In genomic region chr17:2049333-2050245, GRCh38 we compare ENCODE assay signal across 8 cellular contexts. TPM values are rescaled to one million over a fixed set of nuclear protein-coding genes. Genes with fewer than 3 reads are reported as not detected.
DNase-seq lines count a peak whose midpoint lies in the region; ATAC-seq lines count a peak whose summit lies in the region.

No MANE protein-coding gene starts in this region.

- H3K9ac ChIP-seq in mesenchymal stem cell (ENCODE audit: low read length), result peak overlapping the region; percentile 98

- H3K18ac ChIP-seq in mesenchymal stem cell (ENCODE audit: low read depth in 1 of 2, low read length in 2 of 2), result peak overlapping the region in 1 of 2 experiments; percentile 93

- no peak overlapping the region for H2AK5ac ChIP-seq in mesenchymal stem cell (ENCODE audit: low read length, severe bottlenecking)

- peak; percentile 20 to 39 for DNase-seq in NCI-H187 (lab: John Stamatoyannopoulos, UW)
- DNase-seq in NCI-H187 treated with DMSO at 0.1 percent for 48 hours (lab: John Stamatoyannopoulos, UW), result no peak
- peak; percentile 64 for DNase-seq in NCI-H226
- peak; percentile 77 to 88 for DNase-seq in activated CD8-positive, alpha-beta memory T cell treated with anti-CD3 and anti-CD28 coated beads for 1 hour (ENCODE audit: extremely low read depth in 1 of 2, low read depth in 1 of 2)
- peak; percentile 85 for DNase-seq in effector CD8-positive, alpha-beta T cell (lab: John Stamatoyannopoulos, UW)
- DNase-seq in mesenchymal stem cell, result peak; percentile 79
- peak; percentile 91 for DNase-seq in stimulated activated CD8-positive, alpha-beta memory T cell treated with anti-CD3 and anti-CD28 coated beads, Interleukin-12 subunit alpha, Interleukin-12 subunit beta, amount 100 ng/mL, for 4 hours (ENCODE audit: low read depth)

- peak overlapping the region; percentile 84 to 85 for H3K4me3 ChIP-seq in mesenchymal stem cell (ENCODE audit: insufficient read depth in 1 of 2, low read depth in 1 of 2, low read length in 2 of 2)

- H3K4me1 ChIP-seq in mesenchymal stem cell (ENCODE audit: control insufficient read depth, insufficient read depth, low read depth, low read length), result peaks cover 35% of the 10 kb centered on the region

- no peak overlapping the region for H3K27ac ChIP-seq in mesenchymal stem cell (ENCODE audit: low read length, poor library complexity, severe bottlenecking)

- H4K91ac ChIP-seq in mesenchymal stem cell (ENCODE audit: low read length), result no peak overlapping the region

- H3K4ac ChIP-seq in mesenchymal stem cell (ENCODE audit: low read depth in 1 of 2, low read length in 2 of 2), result peak overlapping the region in 1 of 2 experiments; percentile 47

- H2BK120ac ChIP-seq in mesenchymal stem cell (ENCODE audit: low read depth, low read length), result peak overlapping the region; percentile 19

- ATAC-seq in HG02884 (IDR thresholded peaks at IDR 0.05; ENCODE audit: unreplicated experiment), result peak; percentile 43

- peak overlapping the region; percentile 98 for H3K4me2 ChIP-seq in mesenchymal stem cell (ENCODE audit: low read length, poor library complexity, severe bottlenecking)

- H2BK15ac ChIP-seq in mesenchymal stem cell (ENCODE audit: low read depth, poor library complexity, severe bottlenecking), result peak overlapping the region; percentile 23

- H3K79me1 ChIP-seq in mesenchymal stem cell (replicated peaks; ENCODE audit: low read length, poor library complexity, severe bottlenecking), result peaks cover 11% of the 10 kb centered on the region

- no peak overlapping the region for H4K8ac ChIP-seq in mesenchymal stem cell (ENCODE audit: low read length)

- peak overlapping the region in 1 of 2 experiments; percentile 26 for H3K14ac ChIP-seq in mesenchymal stem cell (ENCODE audit: low read length in 2 of 2)

- no peaks in the 10 kb centered on the region for H3K27me3 ChIP-seq in mesenchymal stem cell (ENCODE audit: control insufficient read depth in 1 of 2, insufficient read depth in 1 of 2, low read length in 2 of 2)

- peak overlapping the region in 1 of 2 experiments; percentile 84 for H2BK12ac ChIP-seq in mesenchymal stem cell (ENCODE audit: low read length in 2 of 2)

- no peak overlapping the region for H3K23ac ChIP-seq in mesenchymal stem cell (ENCODE audit: low read length in 2 of 2)

- H2BK5ac ChIP-seq in mesenchymal stem cell (ENCODE audit: low read depth, low read length, poor library complexity, severe bottlenecking), result no peak overlapping the region

- peak overlapping the region; percentile 94 for H2AFZ ChIP-seq in mesenchymal stem cell (ENCODE audit: low read depth, low read length)

- H3K36me3 ChIP-seq in mesenchymal stem cell (ENCODE audit: control insufficient read depth in 1 of 2, insufficient read depth in 2 of 2, low read depth in 1 of 2, low read length in 2 of 2), result peaks cover under 1 to 2% of the 10 kb centered on the region in 2 experiments

- H3K9me3 ChIP-seq in mesenchymal stem cell (ENCODE audit: control insufficient read depth, low read length), result no peaks in the 10 kb centered on the region

- WGBS in mesenchymal stem cell, result 8% methylated on average over 53 of the region's 95 CpGs

RNA-seq across cellular contexts. Expression of gene HIC1, which starts 5.3 kb away (rescaled TPM):
- 25.3 TPM for polyA plus RNA-seq in mesenchymal stem cell (2013, experiment 1 of 2)
- 23.9 TPM for polyA plus RNA-seq in mesenchymal stem cell (2013, experiment 2 of 2)

RNA-seq across cellular contexts. Expression of gene OVCA2, which starts 7.8 kb away (rescaled TPM):
- 72.1 TPM for polyA plus RNA-seq in mesenchymal stem cell (2013, experiment 1 of 2)
- polyA plus RNA-seq in mesenchymal stem cell (2013, experiment 2 of 2), result 72.9 TPM

RNA-seq across cellular contexts. Expression of gene DPH1, which starts 19.6 kb away (rescaled TPM):
- polyA plus RNA-seq in mesenchymal stem cell (2013, experiment 1 of 2), result 24.6 TPM
- polyA plus RNA-seq in mesenchymal stem cell (2013, experiment 2 of 2), result 23.7 TPM

RNA-seq across cellular contexts. Expression of gene RTN4RL1, which starts 24.5 kb away (rescaled TPM):
- polyA plus RNA-seq in mesenchymal stem cell (2013, experiment 1 of 2), result 0.10 TPM
- 0.04 TPM for polyA plus RNA-seq in mesenchymal stem cell (2013, experiment 2 of 2)
